In the genomic region with DNA sequence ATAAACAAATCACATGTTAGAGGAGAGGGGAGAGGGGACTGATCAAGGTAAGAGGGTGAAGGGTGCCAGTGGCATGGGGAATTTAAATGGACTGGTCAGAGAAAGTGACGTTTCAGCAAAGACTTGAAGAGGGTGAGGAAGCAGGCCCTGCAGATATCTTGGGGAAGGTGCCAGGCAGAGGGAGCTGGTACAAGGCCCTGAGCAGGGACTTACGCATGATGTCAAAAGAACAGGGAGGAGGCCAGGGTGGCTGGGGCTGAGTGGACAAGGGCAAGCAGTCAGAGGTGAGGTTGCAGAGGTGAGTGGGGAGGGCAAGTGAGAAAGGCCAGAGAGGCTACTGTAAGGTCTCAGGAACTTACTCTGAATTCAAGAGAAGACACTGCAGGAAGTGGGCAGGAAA, we compare ENCODE assay signal across 1 cellular context.
TF ChIP-seq lines count a peak whose summit lies in the region.

No MANE protein-coding gene starts in this region.

TF ChIP-seq in H1, 55 proteins besides CTCF, POLR2A, EP300 and RAD21:
- TF ChIP-seq SIN3A (conservative IDR thresholded peaks at IDR 0.05 in 1 of 2, IDR thresholded peaks at IDR 0.05 in 1 of 2; ENCODE audit: low read depth in 1 of 2, low read length in 2 of 2), result no peak
- no peak for TF ChIP-seq SIRT6 (IDR thresholded peaks at IDR 0.05; ENCODE audit: low read length)
- no peak for TF ChIP-seq BCL11A (IDR thresholded peaks at IDR 0.05; ENCODE audit: low read depth in 2 of 2, low read length in 2 of 2)
- TF ChIP-seq, protein P1, sequence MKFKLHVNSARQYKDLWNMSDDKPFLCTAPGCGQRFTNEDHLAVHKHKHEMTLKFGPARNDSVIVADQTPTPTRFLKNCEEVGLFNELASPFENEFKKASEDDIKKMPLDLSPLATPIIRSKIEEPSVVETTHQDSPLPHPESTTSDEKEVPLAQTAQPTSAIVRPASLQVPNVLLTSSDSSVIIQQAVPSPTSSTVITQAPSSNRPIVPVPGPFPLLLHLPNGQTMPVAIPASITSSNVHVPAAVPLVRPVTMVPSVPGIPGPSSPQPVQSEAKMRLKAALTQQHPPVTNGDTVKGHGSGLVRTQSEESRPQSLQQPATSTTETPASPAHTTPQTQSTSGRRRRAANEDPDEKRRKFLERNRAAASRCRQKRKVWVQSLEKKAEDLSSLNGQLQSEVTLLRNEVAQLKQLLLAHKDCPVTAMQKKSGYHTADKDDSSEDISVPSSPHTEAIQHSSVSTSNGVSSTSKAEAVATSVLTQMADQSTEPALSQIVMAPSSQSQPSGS (IDR thresholded peaks at IDR 0.05; ENCODE audit: low read length), result no peak
- TF ChIP-seq FOSL1 (IDR thresholded peaks at IDR 0.05; ENCODE audit: insufficient read depth, low read depth, low read length), result no peak
- TF ChIP-seq CBX5 (IDR thresholded peaks at IDR 0.05; ENCODE audit: low read depth, low read length), result no peak
- TF ChIP-seq TCF12 (IDR thresholded peaks at IDR 0.05; ENCODE audit: low read depth, low read length), result no peak
- TF ChIP-seq YY1 (IDR thresholded peaks at IDR 0.05; ENCODE audit: low read depth, low read length), result no peak
- no peak for TF ChIP-seq CBX8 (IDR thresholded peaks at IDR 0.05; ENCODE audit: borderline replicate concordance, low read depth, low read length)
- TF ChIP-seq SP4 (IDR thresholded peaks at IDR 0.05; ENCODE audit: low read length), result no peak
- TF ChIP-seq JUN (IDR thresholded peaks at IDR 0.05; ENCODE audit: low read depth, low read length), result no peak
- TF ChIP-seq JUND (IDR thresholded peaks at IDR 0.05; ENCODE audit: low read length), result no peak
- no peak for TF ChIP-seq TAF7 (optimal IDR thresholded peaks at IDR 0.05; ENCODE audit: borderline replicate concordance, low read depth, low read length)
- TF ChIP-seq, protein P2, sequence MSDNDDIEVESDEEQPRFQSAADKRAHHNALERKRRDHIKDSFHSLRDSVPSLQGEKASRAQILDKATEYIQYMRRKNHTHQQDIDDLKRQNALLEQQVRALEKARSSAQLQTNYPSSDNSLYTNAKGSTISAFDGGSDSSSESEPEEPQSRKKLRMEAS (IDR thresholded peaks at IDR 0.05), result no peak
- no peak for TF ChIP-seq GABPA (IDR thresholded peaks at IDR 0.05; ENCODE audit: borderline replicate concordance, insufficient read depth, low read length)
- no peak for TF ChIP-seq BACH1 (IDR thresholded peaks at IDR 0.05; ENCODE audit: low read length)
TF ChIP-seq in H1: peak in this region for 0.
